Comparison of ENCODE assay signal across 8 cellular contexts in the genomic region with DNA sequence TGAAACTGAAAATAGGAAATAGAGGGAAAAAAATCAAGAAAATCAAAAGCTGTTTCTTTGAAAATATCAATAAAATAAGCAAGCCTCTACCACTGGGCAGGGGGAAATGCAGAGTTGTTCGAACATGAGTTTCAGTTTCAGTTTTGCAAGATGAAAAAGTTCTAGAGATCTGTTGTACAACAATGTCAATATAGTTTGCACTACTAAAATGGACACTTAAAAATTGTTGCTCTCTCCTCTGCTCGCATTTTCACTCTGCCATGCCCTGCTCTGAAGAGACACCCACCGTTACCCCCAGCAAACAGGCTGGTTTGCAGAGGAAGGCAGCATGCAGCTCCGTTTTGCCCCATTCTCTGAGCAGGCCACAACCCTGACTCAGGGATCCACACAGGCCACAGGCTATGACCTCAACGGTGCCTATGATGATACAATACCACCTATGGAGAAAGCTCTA.
A peak's percentile ranks its signal among the peaks of the same experiment; 100 is the strongest.
DNase-seq lines count a peak whose midpoint lies in the region; ATAC-seq and TF ChIP-seq lines count a peak whose summit lies in the region.

No MANE protein-coding gene starts in this region.

- TF ChIP-seq CTCF in WTC11 (IDR thresholded peaks at IDR 0.05) (no peak), SK-N-SH (IDR thresholded peaks at IDR 0.05) (no peak)

- H3K79me2 ChIP-seq in SK-N-SH (ENCODE audit: insufficient read depth), result peaks cover 80% of the 10 kb centered on the region

- no peaks in the 10 kb centered on the region for H3K27me3 ChIP-seq in endocrine pancreas (ENCODE audit: control insufficient read depth, insufficient read depth, low read length)
- H3K27me3 ChIP-seq in SK-N-SH (ENCODE audit: insufficient read depth), result no peaks in the 10 kb centered on the region

- no peak overlapping the region for H3K27ac ChIP-seq in SK-N-SH (ENCODE audit: low read depth in 2 of 2, low read length in 1 of 2)

- no peaks in the 10 kb centered on the region for H3K4me1 Mint-ChIP-seq in WTC11

- H3K9me3 Mint-ChIP-seq in WTC11, result no peaks in the 10 kb centered on the region; the same call in 1 of the 2 replicates

- H2AFZ ChIP-seq in SK-N-SH (ENCODE audit: low read depth), result no peak overlapping the region

- WGBS in SK-N-SH (ENCODE audit: low lambda C conversion rate), result 92% methylated on average over 5 of the region's 5 CpGs

- H3K4me3 ChIP-seq in endocrine pancreas (ENCODE audit: control insufficient read depth, insufficient read depth, low read length), result peak overlapping the region; percentile 34
- no peak overlapping the region; a peak in 1 of 4 replicates for H3K4me3 ChIP-seq in SK-N-SH (ENCODE audit: low read depth in 2 of 2, low read length in 1 of 2)

- H3K9ac ChIP-seq in endocrine pancreas (ENCODE audit: control insufficient read depth, insufficient read depth, low read length) (no peak overlapping the region), SK-N-SH (no peak overlapping the region)

- POLR2A ChIA-PET in WTC11 (lab: Charles Lee) (interaction anchor here (0.6 kb wide), 1 partner anchor 30 kb away, joined by 5 read pairs; no protein-coding TSS in a partner anchor), SK-N-SH (lab: Yijun Ruan, JAX) (no interaction called here)

- peaks cover 16% of the 10 kb centered on the region for H3K36me3 Mint-ChIP-seq in WTC11

- DNase-seq in GM19238 (ENCODE audit: insufficient read length, low spot score), result peak; percentile 8
- no peak for DNase-seq in WTC11 (ENCODE audit: low spot score)
- DNase-seq in stimulated activated CD4-positive, alpha-beta T cell treated with anti-CD3 and anti-CD28 coated beads, TNF-alpha, amount 100 ng/mL, for 24 hours (ENCODE audit: low read depth in 3 of 3), result peak in 2 of 3 experiments; percentile 12 to 42
- DNase-seq in NCI-H128 (lab: John Stamatoyannopoulos, UW; ENCODE audit: unreplicated experiment), result no peak
- DNase-seq in NCI-H1417 treated with DMSO at 0.1 percent for 48 hours (lab: John Stamatoyannopoulos, UW), result no peak
- DNase-seq in SK-N-SH, result no peak

- H3K4me3 Mint-ChIP-seq in WTC11, result no peak overlapping the region

- H3K4me1 ChIP-seq in endocrine pancreas (ENCODE audit: control insufficient read depth, insufficient read depth, low read length) (no peaks in the 10 kb centered on the region), SK-N-SH (ENCODE audit: control insufficient read depth in 1 of 2, insufficient read depth in 2 of 2, low read depth in 1 of 2, low read length in 1 of 2) (peaks cover 0 to 4% of the 10 kb centered on the region in 2 experiments; a peak in 2 of 4 replicates)

- peaks cover 5% of the 10 kb centered on the region for H3K36me3 ChIP-seq in endocrine pancreas (ENCODE audit: control insufficient read depth, insufficient read depth, low read length)
- H3K36me3 ChIP-seq in SK-N-SH (replicated peaks in 1 of 2; ENCODE audit: control insufficient read depth in 1 of 2, insufficient read depth in 2 of 2, low read length in 1 of 2), result peaks cover 49 to 77% of the 10 kb centered on the region in 2 experiments

- no peaks in the 10 kb centered on the region for H3K9me2 ChIP-seq in SK-N-SH

- H4K20me1 ChIP-seq in SK-N-SH (ENCODE audit: insufficient read depth), result no peaks in the 10 kb centered on the region

- H3K9me3 ChIP-seq in endocrine pancreas (ENCODE audit: control insufficient read depth, low read length) (no peaks in the 10 kb centered on the region), SK-N-SH (peaks cover 12% of the 10 kb centered on the region)

- TF ChIP-seq EP300 in SK-N-SH (IDR thresholded peaks at IDR 0.05; ENCODE audit: borderline replicate concordance in 1 of 2, low read depth in 1 of 2, low read length in 1 of 2), result no peak

- ATAC-seq in WTC11 (0 out of 2 replicates have a peak, but pooled peaks have one; percentile 28), GM18909 (IDR thresholded peaks at IDR 0.05; ENCODE audit: poor library complexity, unreplicated experiment) (no peak)

- CTCF ChIA-PET in WTC11 (lab: Charles Lee) (no interaction called here), SK-N-SH (lab: Yijun Ruan, JAX) (no interaction called here)

- peaks cover 33% of the 10 kb centered on the region for H3F3A ChIP-seq in SK-N-SH (replicated peaks; ENCODE audit: insufficient read depth)

- 0 out of 2 replicates have a peak overlapping the region, but pooled peaks have one; percentile 39 for H3K27ac Mint-ChIP-seq in WTC11

- no peak overlapping the region for H3K4me2 ChIP-seq in SK-N-SH

- no peak for TF ChIP-seq RAD21 in SK-N-SH (IDR thresholded peaks at IDR 0.05; ENCODE audit: low read length)

- no peaks in the 10 kb centered on the region for H3K27me3 Mint-ChIP-seq in WTC11 (ENCODE audit: low read depth)

TF ChIP-seq in WTC11, 78 proteins besides CTCF, POLR2A, EP300 and RAD21 (continues in another document):
- no peak for TF ChIP-seq MYBL2 (CRISPR knock-in tag; IDR thresholded peaks at IDR 0.05)
- TF ChIP-seq AFF4 (CRISPR knock-in tag; IDR thresholded peaks at IDR 0.05; ENCODE audit: borderline replicate concordance), result no peak
- TF ChIP-seq RELA (CRISPR knock-in tag; IDR thresholded peaks at IDR 0.05; ENCODE audit: borderline replicate concordance), result no peak
- TF ChIP-seq EMX1 (CRISPR knock-in tag; IDR thresholded peaks at IDR 0.05), result no peak

TF ChIP-seq in SK-N-SH, 30 proteins besides CTCF, POLR2A, EP300 and RAD21:
- TF ChIP-seq SMC3 (IDR thresholded peaks at IDR 0.05; ENCODE audit: low read depth, low read length), result no peak
- TF ChIP-seq JUND (IDR thresholded peaks at IDR 0.05), result no peak
- TF ChIP-seq REST (IDR thresholded peaks at IDR 0.05; ENCODE audit: low read depth, low read length), result no peak
- no peak for TF ChIP-seq NFIC (IDR thresholded peaks at IDR 0.05; ENCODE audit: borderline replicate concordance)
- no peak for TF ChIP-seq RXRA (IDR thresholded peaks at IDR 0.05; ENCODE audit: borderline replicate concordance, low read depth)
- no peak for TF ChIP-seq TAF1 (IDR thresholded peaks at IDR 0.05; ENCODE audit: borderline replicate concordance, low read depth, low read length)
- no peak for TF ChIP-seq YY1 (IDR thresholded peaks at IDR 0.05; ENCODE audit: low read depth)
- TF ChIP-seq GABPA (IDR thresholded peaks at IDR 0.05; ENCODE audit: low read depth), result no peak
- TF ChIP-seq NRF1 (IDR thresholded peaks at IDR 0.05; ENCODE audit: low read depth, low read length), result no peak
- TF ChIP-seq GATA2 (CRISPR knock-in tag; IDR thresholded peaks at IDR 0.05), result no peak
- no peak for TF ChIP-seq MEF2A (IDR thresholded peaks at IDR 0.05; ENCODE audit: borderline replicate concordance, low read depth)

Comparison
In these comparisons a context has a peak if more than half of its experiments do, and no peak if none do; other contexts are left out.
1. DNase-seq: peak in GM19238 (single experiment) and stimulated activated CD4-positive, alpha-beta T cell treated with anti-CD3 and anti-CD28 coated beads, TNF-alpha, amount 100 ng/mL, for 24 hours (2 of 3); none in WTC11 (single experiment), NCI-H128 (single experiment), NCI-H1417 treated with DMSO at 0.1 percent for 48 hours (single experiment) and SK-N-SH (single experiment).